Comparison of ENCODE assay signal across 29 cellular contexts in the genomic region with DNA sequence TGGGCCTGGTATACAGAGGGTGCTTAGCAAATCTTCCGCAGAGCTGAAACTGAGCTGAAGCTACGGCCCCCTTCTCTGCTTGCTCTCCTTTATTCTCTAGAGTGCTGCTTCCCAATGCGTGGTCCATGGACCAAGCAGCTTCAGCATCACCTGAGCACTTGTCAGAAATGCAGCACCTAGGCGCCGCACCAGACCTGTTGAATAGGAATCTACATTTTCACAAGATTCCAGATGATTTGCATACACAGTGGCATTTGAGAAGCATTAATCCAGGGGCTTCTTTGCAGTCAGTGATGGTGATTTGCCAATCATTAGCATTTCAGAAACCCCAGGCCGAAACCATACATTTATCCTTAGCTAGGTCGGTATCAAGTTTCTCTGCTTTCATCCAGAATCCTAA.
"Had no signal": no experiment of that assay in that cellular context is flagged by ENCODE, and none has a peak within 500 bp of the region (broad histone marks: within the 10 kb centered on the region; RNA-seq: fewer than 3 reads in every experiment).

No MANE protein-coding gene starts in this region.

- H3K9ac ChIP-seq: neural progenitor cell had no signal

- H3K27me3 ChIP-seq: left lung, neural progenitor cell, ovary, right atrium auricular region, right lobe of liver, stomach, testis, thyroid gland, transverse colon, upper lobe of right lung had no signal

- H3K9me3 ChIP-seq: left lung, lower lobe of right lung, ovary, right atrium auricular region, right lobe of liver, stomach, testis, thyroid gland, transverse colon, upper lobe of right lung had no signal

- H3K4me1 Mint-ChIP-seq: naive B cell; stimulated activated memory B cell treated with anti-CD40 and anti-IgM and Interleukin-4, amounts not matched to agents 10 μg/mL and 1 μg/mL and 100 μg/mL, for 72 hours had no signal

- DNase-seq: hypothalamus; immature natural killer cell; kidney; left colon; left lung; lower lobe of right lung; mammary epithelial cell; mesenchymal stem cell; naive B cell; natural killer cell; nephron progenitor cell; ovary; right lobe of liver; stimulated activated CD4-positive, alpha-beta T cell treated with anti-CD3 and anti-CD28 coated beads, Interleukin-1b, Interleukin-23, amount 100 ng/mL, for 48 hours; stimulated activated CD4-positive, alpha-beta T cell treated with anti-CD3 and anti-CD28 coated beads, Interleukin-2, amount 100 ng/mL, for 48 hours; stimulated activated CD4-positive, alpha-beta T cell treated with anti-CD3 and anti-CD28 coated beads, Interleukin-4, amount 100 ng/mL, for 4 hours; stimulated activated CD8-positive, alpha-beta memory T cell treated with anti-CD3 and anti-CD28 coated beads, Interleukin-4, amount 100 ng/mL, for 48 hours; stimulated activated naive CD8-positive, alpha-beta T cell treated with anti-CD3 and anti-CD28 coated beads, Interleukin-15, Interleukin-2, amounts not matched to agents 100 U/mL and 50 U/mL, for 24 hours; stomach; testis; thyroid gland; transverse colon; upper lobe of right lung had no signal

- H3K36me3 Mint-ChIP-seq: immature natural killer cell; mesothelial cell of epicardium; naive B cell; natural killer cell; neural progenitor cell; stimulated activated memory B cell treated with anti-CD40 and anti-IgM and Interleukin-4, amounts not matched to agents 10 μg/mL and 1 μg/mL and 100 μg/mL, for 72 hours had no signal

- H2AFZ ChIP-seq: neural progenitor cell had no signal

- H3K27ac ChIP-seq: left lung, lower lobe of right lung, neural progenitor cell, ovary, right atrium auricular region, right lobe of liver, stomach, testis, thyroid gland, transverse colon, upper lobe of right lung had no signal

- H3K4me1 ChIP-seq: left lung, lower lobe of right lung, right lobe of liver, stomach, testis, thyroid gland, transverse colon, upper lobe of right lung had no signal

- H3K36me3 ChIP-seq: left lung, lower lobe of right lung, neural progenitor cell, ovary, right atrium auricular region, right lobe of liver, stomach, thyroid gland, transverse colon, upper lobe of right lung had no signal

- H3K27me3 Mint-ChIP-seq: progenitor cell of endocrine pancreas; stimulated activated memory B cell treated with anti-CD40 and anti-IgM and Interleukin-4, amounts not matched to agents 10 μg/mL and 1 μg/mL and 100 μg/mL, for 72 hours had no signal

- H3K4me3 ChIP-seq: left lung, lower lobe of right lung, neural progenitor cell, ovary, right atrium auricular region, right lobe of liver, smooth muscle cell, stomach, testis, thyroid gland, transverse colon, upper lobe of right lung had no signal

- H3K27ac Mint-ChIP-seq: immature natural killer cell; mesothelial cell of epicardium; natural killer cell; nephron progenitor cell; neural progenitor cell; progenitor cell of endocrine pancreas; stimulated activated memory B cell treated with anti-CD40 and anti-IgM and Interleukin-4, amounts not matched to agents 10 μg/mL and 1 μg/mL and 100 μg/mL, for 72 hours had no signal

- H3K4me3 Mint-ChIP-seq: immature natural killer cell; mesothelial cell of epicardium; naive B cell; natural killer cell; nephron progenitor cell; neural progenitor cell; stimulated activated memory B cell treated with anti-CD40 and anti-IgM and Interleukin-4, amounts not matched to agents 10 μg/mL and 1 μg/mL and 100 μg/mL, for 72 hours had no signal

- ATAC-seq: left colon; left lung; lower lobe of right lung; natural killer cell; right lobe of liver; stimulated activated memory B cell treated with anti-CD40 and anti-IgM and Interleukin-4, amounts not matched to agents 10 μg/mL and 1 μg/mL and 100 μg/mL, for 72 hours; stimulated activated naive CD8-positive, alpha-beta T cell treated with anti-CD3 and anti-CD28 coated beads, Interleukin-15, Interleukin-2, amounts not matched to agents 100 U/mL and 50 U/mL, for 24 hours; upper lobe of right lung had no signal

- H3K4me2 ChIP-seq: neural progenitor cell, smooth muscle cell had no signal

- H3K9me3 Mint-ChIP-seq: natural killer cell; stimulated activated memory B cell treated with anti-CD40 and anti-IgM and Interleukin-4, amounts not matched to agents 10 μg/mL and 1 μg/mL and 100 μg/mL, for 72 hours had no signal
